12 cellular contexts compared by ENCODE assay signal in genomic region chr2:197695206-197695605, GRCh38. TPM values are rescaled to one million over a fixed set of nuclear protein-coding genes. Genes with fewer than 3 reads are reported as not detected.
"Had no signal": no experiment of that assay in that cellular context is flagged by ENCODE, and none has a peak within 500 bp of the region (broad histone marks: within the 10 kb centered on the region; RNA-seq: fewer than 3 reads in every experiment).

No MANE protein-coding gene starts in this region.

RNA-seq across cellular contexts. Expression of gene RFTN2, which starts 19.8 kb away (rescaled TPM):
- total RNA-seq: activated B cell treated with CpG ODN at 0.5 μM for 24 hours; activated CD4-positive, alpha-beta memory T cell treated with anti-CD3 and anti-CD28 coated beads for 36 hours; activated CD4-positive, alpha-beta memory T cell treated with anti-CD3 and anti-CD28 coated beads, Interleukin-2, amount 10 ng/mL, durations not matched to agents 7 days and 5 days; activated CD4-positive, alpha-beta T cell treated with anti-CD3 and anti-CD28 coated beads for 36 hours; activated CD4-positive, alpha-beta T cell treated with anti-CD3 and anti-CD28 coated beads, Interleukin-2, amount 10 ng/mL, durations not matched to agents 24 days and 14 days; activated CD4-positive, alpha-beta T cell treated with anti-CD3 and anti-CD28 coated beads, Interleukin-2, amount 10 ng/mL, durations not matched to agents 7 days and 5 days; activated CD8-positive, alpha-beta memory T cell treated with anti-CD3 and anti-CD28 coated beads for 36 hours; activated CD8-positive, alpha-beta memory T cell treated with anti-CD3 and anti-CD28 coated beads, Interleukin-2, amount 10 ng/mL, durations not matched to agents 7 days and 5 days; activated CD8-positive, alpha-beta T cell treated with anti-CD3 and anti-CD28 coated beads for 36 hours; activated CD8-positive, alpha-beta T cell treated with anti-CD3 and anti-CD28 coated beads, Interleukin-2, amount 10 ng/mL, durations not matched to agents 7 days and 5 days; T-helper 1 cell treated with Interleukin-12 subunit alpha and Interleukin-12 subunit beta and Interleukin-4 antibody, amounts not matched to agents 30 ng/mL and 1 ng/mL, for 36 hours; T-helper 2 cell treated with Interferon-gamma antibody and Interleukin-4, amounts not matched to agents 100 ng/mL and 5 ng/mL, for 36 hours had no signal
